In genomic region chr17:68263111-68263681, GRCh38 we compare ENCODE assay signal across 8 cellular contexts. TPM values are rescaled to one million over a fixed set of nuclear protein-coding genes. Genes with fewer than 3 reads are reported as not detected.
DNase-seq lines count a peak whose midpoint lies in the region; ATAC-seq, FAIRE-seq and TF ChIP-seq lines count a peak whose summit lies in the region.
"Not testable (repeated sequence)": the region's sequence is repeated elsewhere in the genome, so short reads cannot be mapped to it uniquely, and the experiment has no call there.

No MANE protein-coding gene starts in this region.

- H3K4me1 ChIP-seq in heart left ventricle = peaks cover 0 to 28% (median 11%) of the 10 kb centered on the region in 12 donors
- not testable (repeated sequence) for H3K4me1 ChIP-seq in neuronal stem cell (ENCODE audit: control insufficient read depth in 2 of 2, insufficient read depth in 1 of 2, low read depth in 1 of 2, low read length in 2 of 2)

- H3K4ac ChIP-seq in neuronal stem cell (ENCODE audit: low read length) = not testable (repeated sequence)

- H4K8ac ChIP-seq in neuronal stem cell (ENCODE audit: low read depth, low read length) = not testable (repeated sequence)

- H2AK5ac ChIP-seq in neuronal stem cell (ENCODE audit: low read depth, low read length) = not testable (repeated sequence)

- H3K9ac ChIP-seq in neuronal stem cell (ENCODE audit: low read depth, low read length, poor library complexity) = not testable (repeated sequence)

- WGBS in heart left ventricle, 4 donors = 11 to 12% (median 12%) methylated on average over 9 of the region's 9 CpGs
- no CpG with 5 or more reads among the region's 9 CpGs for WGBS in neuronal stem cell (ENCODE audit: extremely low coverage in 2 of 2, insufficient read length in 2 of 2, insufficient replicate concordance in 1 of 2), 2 donors

- H3K23ac ChIP-seq in neuronal stem cell (ENCODE audit: low read depth, low read length, poor library complexity) = peak overlapping the region; percentile 44

- not testable (repeated sequence) for H2BK12ac ChIP-seq in neuronal stem cell (ENCODE audit: low read length)

- not testable (repeated sequence) for H3K36me3 ChIP-seq in heart left ventricle
- peaks cover 0 to 22% of the 10 kb centered on the region in 2 donors for H3K36me3 ChIP-seq in neuronal stem cell (replicated peaks in 1 of 2; ENCODE audit: control insufficient read depth in 2 of 2, insufficient read depth in 2 of 2, low read length in 2 of 2)

- H2BK5ac ChIP-seq in neuronal stem cell (ENCODE audit: low read length) = not testable (repeated sequence)

- H3K4me3 ChIP-seq in heart left ventricle = peak overlapping the region in 1 of 12 donors; percentile 33
- H3K4me3 ChIP-seq in neuronal stem cell (ENCODE audit: low read length in 2 of 2) = not testable (repeated sequence)

- H2BK15ac ChIP-seq in neuronal stem cell (ENCODE audit: low read length) = not testable (repeated sequence)

- not testable (repeated sequence) for H3K27me3 ChIP-seq in heart left ventricle; neuronal stem cell (ENCODE audit: control insufficient read depth in 3 of 3, insufficient read depth in 3 of 3, low read depth in 1 of 3, low read length in 3 of 3)

- peak; percentile 38 for TF ChIP-seq CTCF in GM10248 (IDR thresholded peaks at IDR 0.05; ENCODE audit: control extremely low read depth, extremely low read depth, low read depth, missing control alignments)
- TF ChIP-seq CTCF in brain (conservative IDR thresholded peaks at IDR 0.05) = peak; percentile 79
- peak; percentile 44 to 80 (median 68) for TF ChIP-seq CTCF in heart left ventricle (IDR thresholded peaks at IDR 0.05)

- H2BK120ac ChIP-seq in neuronal stem cell (ENCODE audit: low read depth, low read length) = not testable (repeated sequence)

- peak; percentile 29 for DNase-seq in GM10248 (ENCODE audit: extremely low spot score)
- peak; percentile 5 for DNase-seq in NCI-H146 (lab: John Stamatoyannopoulos, UW)
- peak; percentile 79 for DNase-seq in SK-MEL-5 (ENCODE audit: low read depth, low spot score)
- peak in 1 of 5 donors; percentile 58 for DNase-seq in heart left ventricle
- DNase-seq in neuronal stem cell (ENCODE audit: low spot score) = not testable (repeated sequence)

- H3K36me3 Mint-ChIP-seq in brain = not testable (repeated sequence)

- not testable (repeated sequence) for H2AFZ ChIP-seq in neuronal stem cell (ENCODE audit: low read length)

- not testable (repeated sequence) for H3K18ac ChIP-seq in neuronal stem cell (ENCODE audit: low read length)

- ATAC-seq in HG02798 (IDR thresholded peaks at IDR 0.05; ENCODE audit: poor library complexity, unreplicated experiment) = peak; percentile 54
- ATAC-seq in heart left ventricle = peak; percentile 77 to 86 (median 80)

- intact Hi-C loops in heart left ventricle (cut with DNase I) = loop anchor here (1.0 to 10.0 kb wide), 15 partner anchors 119 to 502 kb away; no protein-coding TSS in a partner anchor

- FAIRE-seq in A204.1 (lab: Jason Lieb, UNC) = peak; percentile 96

- H3K9me3 ChIP-seq in heart left ventricle; neuronal stem cell (replicated peaks in 1 of 2; ENCODE audit: control insufficient read depth in 2 of 2, insufficient read depth in 1 of 2, low read depth in 1 of 2, low read length in 2 of 2): not testable (repeated sequence)

- H3K9me3 Mint-ChIP-seq in brain = not testable (repeated sequence)

- CTCF ChIA-PET in GM10248 (lab: Yijun Ruan, JAX) = interaction anchor here (1.0 to 5.2 kb wide), 16 partner anchors 8 to 206 kb away, joined by 3 to 56 read pairs (median 5); partner anchors contain the start of genes AMZ2 and WIPI1

- H3K14ac ChIP-seq in neuronal stem cell (ENCODE audit: low read length) = not testable (repeated sequence)

- POLR2A ChIA-PET in GM10248 (lab: Yijun Ruan, JAX) = not testable (repeated sequence)

- H3K4me2 ChIP-seq in neuronal stem cell (ENCODE audit: insufficient read depth, low read length, poor library complexity, severe bottlenecking) = not testable (repeated sequence)

- H3K4me3 Mint-ChIP-seq in brain = peak overlapping the region in 3 of 5 experiments; percentile 6 to 60 (median 33)

- not testable (repeated sequence) for H4K91ac ChIP-seq in neuronal stem cell (ENCODE audit: low read depth, low read length, poor library complexity)

- not testable (repeated sequence) for H3K79me1 ChIP-seq in neuronal stem cell (ENCODE audit: low read depth, low read length)

- not testable (repeated sequence) for H3K27me3 Mint-ChIP-seq in brain

- peaks cover 44% of the 10 kb centered on the region for H3K4me1 Mint-ChIP-seq in brain

- in situ Hi-C loops in SK-MEL-5 (cut with HindIII; ENCODE audit: low pct_unique_long_range_greater_than_20kb, low sequenced_read_pairs) = not testable (repeated sequence)

- not testable (repeated sequence) for TF ChIP-seq POLR2A in heart left ventricle (IDR thresholded peaks at IDR 0.05)

- H3K27ac Mint-ChIP-seq in brain = peak overlapping the region in 4 of 5 experiments; percentile 76 to 85 (median 80)

- H3K27ac ChIP-seq in heart left ventricle = peak overlapping the region in 6 of 12 donors; percentile 24 to 51 (median 42)
- H3K27ac ChIP-seq in neuronal stem cell (replicated peaks; ENCODE audit: low read length) = not testable (repeated sequence)

RNA-seq across cellular contexts. Expression of gene AMZ2, which starts 15.4 kb away (rescaled TPM):
- total RNA-seq in SK-MEL-5 (2014; rRNA removed; shearing (Covaris generic)) = 221 and 235 TPM in 2 replicates
- polyA plus RNA-seq in SK-MEL-5 (2015; cell fraction: cytosol; rRNA removed) = 141 and 180 TPM in 2 replicates
- 192 and 260 TPM in 2 replicates for polyA plus RNA-seq in SK-MEL-5 (2015; cell fraction: nucleus; rRNA removed)
- 142 TPM for polyA plus RNA-seq in brain (ENCODE audit: insufficient read depth, low read depth, low replicate concordance)
- 100 to 1,000 TPM in 4 of 9 donors, 10 to 100 TPM in 5; 59.0 to 141 (median 91.3) TPM for total RNA-seq in heart left ventricle
- polyA plus RNA-seq in heart left ventricle = 10 to 100 TPM; 52.9 to 89.1 TPM
- 166 TPM for polyA plus RNA-seq in neuronal stem cell (2013, experiment 1 of 2)
- 168 TPM for polyA plus RNA-seq in neuronal stem cell (2013, experiment 2 of 2)

RNA-seq across cellular contexts. Expression of gene SLC16A6, which starts 27.7 kb away (rescaled TPM):
- total RNA-seq in SK-MEL-5 (2014; rRNA removed; shearing (Covaris generic)) = 707 and 748 TPM in 2 replicates
- 399 and 508 TPM in 2 replicates for polyA plus RNA-seq in SK-MEL-5 (2015; cell fraction: cytosol; rRNA removed)
- polyA plus RNA-seq in SK-MEL-5 (2015; cell fraction: nucleus; rRNA removed) = 214 and 238 TPM in 2 replicates
- 1.5 TPM for polyA plus RNA-seq in brain (ENCODE audit: insufficient read depth, low read depth, low replicate concordance)
- 1 to 10 TPM in 1 of 9 donors, under 1 TPM in 7, not detected in 1; 0.16 to 1.7 (median 0.36) TPM for total RNA-seq in heart left ventricle
- under 1 TPM in 1 of 2 donors, not detected in 1; 0.37 TPM for polyA plus RNA-seq in heart left ventricle
- polyA plus RNA-seq in neuronal stem cell (2013, experiment 1 of 2) = 0.04 TPM
- 0.06 TPM for polyA plus RNA-seq in neuronal stem cell (2013, experiment 2 of 2)

RNA-seq across cellular contexts. Expression of gene ARSG, which starts 28.1 kb away (rescaled TPM):
- 31.7 and 32.9 TPM in 2 replicates for total RNA-seq in SK-MEL-5 (2014; rRNA removed; shearing (Covaris generic))
- 26.5 and 42.3 TPM in 2 replicates for polyA plus RNA-seq in SK-MEL-5 (2015; cell fraction: cytosol; rRNA removed)
- 48.1 and 65.6 TPM in 2 replicates for polyA plus RNA-seq in SK-MEL-5 (2015; cell fraction: nucleus; rRNA removed)
- polyA plus RNA-seq in brain (ENCODE audit: insufficient read depth, low read depth, low replicate concordance) = 5.5 TPM
- 1 to 10 TPM; 2.2 to 4.9 (median 3.3) TPM for total RNA-seq in heart left ventricle
- polyA plus RNA-seq in heart left ventricle = 1 to 10 TPM; 1.2 to 3.9 TPM
- 4.4 TPM for polyA plus RNA-seq in neuronal stem cell (2013, experiment 1 of 2)
- polyA plus RNA-seq in neuronal stem cell (2013, experiment 2 of 2) = 4.2 TPM

Comparison
In these comparisons a context has a peak if more than half of its experiments do, and no peak if none do; other contexts are left out.
1. RNA of gene SLC16A6, which starts 27.7 kb away (total RNA-seq): 707 to 748 TPM in SK-MEL-5; 0.16 to 1.7 TPM in heart left ventricle; every median in the first group is over 100 times any median in the second.
2. Peak in every context shown above with its lines, with median percentiles within 50 percentile points of each other: CTCF ChIP-seq.